ENCODE assay signal across 8 cellular contexts in genomic region chr2:202376460-202377307, GRCh38. TPM values are rescaled to one million over a fixed set of nuclear protein-coding genes. Genes with fewer than 3 reads are reported as not detected.
DNase-seq lines count a peak whose midpoint lies in the region; ATAC-seq and TF ChIP-seq lines count a peak whose summit lies in the region.

No MANE protein-coding gene starts in this region.

- H3K4me3 ChIP-seq in ovary (peak overlapping the region; percentile 63), vagina (peak overlapping the region; percentile 89 to 91)

- H3K4me1 Mint-ChIP-seq in activated naive CD4-positive, alpha-beta T cell treated with anti-CD3 and anti-CD28 coated beads, Interleukin-2, amount 50 U/mL, for 24 hours, result peaks cover 38% of the 10 kb centered on the region

- no peaks in the 10 kb centered on the region for H3K27me3 Mint-ChIP-seq in activated naive CD4-positive, alpha-beta T cell treated with anti-CD3 and anti-CD28 coated beads, Interleukin-2, amount 50 U/mL, for 24 hours

- WGBS in ovary, 3 donors, result 0 to 1% (median 1%) methylated on average over 67 to 78 of the region's 78 CpGs

- peak in 1 of 3 donors; percentile 17 for TF ChIP-seq CTCF in ovary (IDR thresholded peaks at IDR 0.05)
- TF ChIP-seq CTCF in vagina (IDR thresholded peaks at IDR 0.05), result no peak

- H3K27ac ChIP-seq in ovary (peak overlapping the region; percentile 89 to 98), vagina (peak overlapping the region; percentile 99)

- H3K27me3 ChIP-seq in ovary (no peaks in the 10 kb centered on the region), vagina (no peaks in the 10 kb centered on the region)

- no peak for DNase-seq in Right ventricle myocardium inferior (ENCODE audit: missing footprints)
- DNase-seq in cardiac septum (ENCODE audit: low spot score), result no peak
- peak; percentile 63 for DNase-seq in RPMI7951 (ENCODE audit: low read depth)
- DNase-seq in head of caudate nucleus, result peak in 40 of 42 donors; percentile 22 to 78 (median 54)
- DNase-seq in ovary, result peak; percentile 56 to 74 (median 63)
- peak in 1 of 2 donors; percentile 87 for DNase-seq in vagina (ENCODE audit: extremely low spot score in 2 of 2)

- intact Hi-C loops in Right ventricle myocardium inferior (cut with DNase I) (loop anchor here (5.0 kb wide), 4 partner anchors 61 to 166 kb away; no protein-coding TSS in a partner anchor), cardiac septum (cut with DNase I) (loop anchor here (1.0 to 10.0 kb wide), 6 partner anchors 51 to 536 kb away; partner anchors contain the start of genes CARF, NOP58 and WDR12), head of caudate nucleus (cut with DNase I) (loop anchor here (10.0 kb wide), 2 partner anchors 112 to 258 kb away; partner anchors contain the start of genes FAM117B and NOP58), ovary (cut with DNase I) (loop anchor here in 1 of 4 donors (5.0 kb wide), 1 partner anchor 59 kb away; no protein-coding TSS in a partner anchor), vagina (cut with DNase I) (loop anchor here (5.0 kb wide), 1 partner anchor 109 kb away; the partner anchor contains the start of gene NOP58)

- H3K36me3 ChIP-seq in ovary, result no peaks in the 10 kb centered on the region
- H3K36me3 ChIP-seq in vagina, result no peaks in the 10 kb centered on the region

- peak overlapping the region; percentile 62 for H3K27ac Mint-ChIP-seq in activated naive CD4-positive, alpha-beta T cell treated with anti-CD3 and anti-CD28 coated beads, Interleukin-2, amount 50 U/mL, for 24 hours

- H3K9me3 ChIP-seq in ovary, result no peaks in the 10 kb centered on the region
- no peaks in the 10 kb centered on the region for H3K9me3 ChIP-seq in vagina

- ATAC-seq in Right ventricle myocardium inferior (peak; percentile 18), HG03095 (IDR thresholded peaks at IDR 0.05; ENCODE audit: unreplicated experiment) (peak; percentile 19)

- H3K4me1 ChIP-seq in ovary (ENCODE audit: insufficient read depth) (peaks cover 6% of the 10 kb centered on the region), vagina (peaks cover 23% of the 10 kb centered on the region)

- TF ChIP-seq EP300 in ovary (IDR thresholded peaks at IDR 0.05), result no peak

- no peaks in the 10 kb centered on the region for H3K36me3 Mint-ChIP-seq in activated naive CD4-positive, alpha-beta T cell treated with anti-CD3 and anti-CD28 coated beads, Interleukin-2, amount 50 U/mL, for 24 hours

- H3K9me3 Mint-ChIP-seq in activated naive CD4-positive, alpha-beta T cell treated with anti-CD3 and anti-CD28 coated beads, Interleukin-2, amount 50 U/mL, for 24 hours, result no peaks in the 10 kb centered on the region

- peak overlapping the region; percentile 98 for H3K4me3 Mint-ChIP-seq in activated naive CD4-positive, alpha-beta T cell treated with anti-CD3 and anti-CD28 coated beads, Interleukin-2, amount 50 U/mL, for 24 hours

- TF ChIP-seq POLR2A in ovary (IDR thresholded peaks at IDR 0.05), result no peak
- no peak for TF ChIP-seq POLR2A in vagina (IDR thresholded peaks at IDR 0.05)

RNA-seq across cellular contexts. Expression of gene BMPR2, which starts 0.6 kb away (rescaled TPM):
- total RNA-seq in Right ventricle myocardium inferior (45.3 TPM), cardiac septum (83.6 TPM), ovary (10 to 100 TPM; 37.8 to 55.5 (median 48.2) TPM), vagina (47.9 TPM)
- 28.7 and 32.4 TPM in 2 replicates for total RNA-seq in RPMI7951 (2014; rRNA removed; shearing (Covaris generic))
- 10 to 100 TPM; 14.5 to 39.4 TPM for polyA plus RNA-seq in ovary

Comparison
In these comparisons a context has a peak if more than half of its experiments do, and no peak if none do; other contexts are left out.
1. DNase-seq: peak in RPMI7951 (single experiment), head of caudate nucleus (40 of 42) and ovary (5 of 5); none in Right ventricle myocardium inferior (single experiment) and cardiac septum (single experiment).